ENCODE assay signal across 19 cellular contexts in genomic region chr2:21229302-21229701, GRCh38.
DNase-seq lines count a peak whose midpoint lies in the region; ATAC-seq and TF ChIP-seq lines count a peak whose summit lies in the region.
"Had no signal": no experiment of that assay in that cellular context is flagged by ENCODE, and none has a peak within 500 bp of the region (broad histone marks: within the 10 kb centered on the region; RNA-seq: fewer than 3 reads in every experiment).

No MANE protein-coding gene starts in this region.

- ATAC-seq in HG02678 (IDR thresholded peaks at IDR 0.05; ENCODE audit: unreplicated experiment) (no peak), HG02642 (IDR thresholded peaks at IDR 0.05; ENCODE audit: poor library complexity, unreplicated experiment) (no peak)
- ATAC-seq: GM12878 had no signal

- no peak for TF ChIP-seq CTCF in retinal pigment epithelial cell (conservative IDR thresholded peaks at IDR 0.05; ENCODE audit: low read depth, low read length)

- H3K4me3 ChIP-seq in retinal pigment epithelial cell (ENCODE audit: low read length): no peak overlapping the region
- H3K4me3 ChIP-seq: GM12878, HAP-1 had no signal

- DNase-seq in M059J (ENCODE audit: low read depth) (peak; percentile 17), NCI-H2227 (lab: John Stamatoyannopoulos, UW; ENCODE audit: unreplicated experiment) (peak; percentile 29), OCI-M1 (lab: John Stamatoyannopoulos, UW) (peak; percentile 32), retinal pigment epithelial cell (ENCODE audit: low read depth) (peak; percentile 47), occipital lobe (lab: John Stamatoyannopoulos, UW) (no peak)
- DNase-seq: ACHN; BE2C; C1 segment of cervical spinal cord; CD4-positive, CD25-positive, alpha-beta regulatory T cell; CD8-positive, alpha-beta memory T cell; COR-L47; DMS 273 treated with DMSO at 0.1 percent for 48 hours; DMS53; DND-41; EL had no signal
